Comparison of ENCODE assay signal across 37 cellular contexts in the genomic region with DNA sequence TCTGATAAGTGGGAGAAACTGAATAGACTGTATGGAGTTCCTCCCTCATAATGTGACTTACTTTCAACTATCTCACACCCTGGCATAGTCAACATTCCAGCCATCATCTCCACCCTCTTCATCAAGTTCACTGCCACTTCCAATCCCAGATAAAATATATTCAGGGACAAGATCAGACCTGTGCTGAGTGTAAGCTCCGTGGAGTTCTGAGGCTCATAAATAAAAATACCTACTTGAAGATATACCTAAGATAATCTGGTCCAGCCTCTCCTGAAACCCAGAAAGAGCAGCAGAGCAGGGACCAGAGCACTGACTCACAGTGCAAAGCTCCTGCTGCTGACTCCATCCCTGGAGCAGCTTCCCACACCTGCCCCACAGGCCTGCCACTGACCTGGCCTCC. TPM values are rescaled to one million over a fixed set of nuclear protein-coding genes. Genes with fewer than 3 reads are reported as not detected.
"Had no signal": no experiment of that assay in that cellular context is flagged by ENCODE, and none has a peak within 500 bp of the region (broad histone marks: within the 10 kb centered on the region; RNA-seq: fewer than 3 reads in every experiment).

No MANE protein-coding gene starts in this region.

- H3K36me3 Mint-ChIP-seq: activated CD4-positive, alpha-beta memory T cell treated with anti-CD3 and anti-CD28 coated beads for 36 hours; activated naive CD4-positive, alpha-beta T cell treated with anti-CD3 and anti-CD28 coated beads, Interleukin-2, amount 50 U/mL, for 72 hours; brain had no signal

- H3K4me3 ChIP-seq: Peyer's patch had no signal

- H3K4me1 ChIP-seq: Peyer's patch had no signal

- DNase-seq: activated B cell treated with CpG ODN at 0.5 μM for 24 hours; activated CD4-positive, alpha-beta memory T cell treated with anti-CD3 and anti-CD28 coated beads for 36 hours; activated CD4-positive, alpha-beta T cell treated with anti-CD3 and anti-CD28 coated beads for 4 hours; activated CD4-positive, alpha-beta T cell treated with anti-CD3 and anti-CD28 coated beads, Interleukin-2, amount 50 U/mL, for 1 hour; activated CD4-positive, CD25-positive, alpha-beta regulatory T cell treated with anti-CD3 and anti-CD28 coated beads, Interleukin-2, amount 50 U/mL, for 72 hours; activated CD8-positive, alpha-beta memory T cell treated with anti-CD3 and anti-CD28 coated beads, Interleukin-2, amount 50 U/mL, for 4 hours; activated gamma-delta T cell treated with Interleukin-2 at 50 U/mL for 16 hours; activated naive CD4-positive, alpha-beta T cell treated with anti-CD3 and anti-CD28 coated beads for 36 hours; activated naive CD8-positive, alpha-beta T cell treated with anti-CD3 and anti-CD28 coated beads, Interleukin-2, amount 50 U/mL, for 24 hours; activated T-cell treated with anti-CD3 and anti-CD28 coated beads for 4 hours; activated T-cell treated with anti-CD3 and anti-CD28 coated beads, Interleukin-2, amount 50 U/mL, for 4 hours; anterior cingulate cortex; central memory CD4-positive, alpha-beta T cell; Kasumi-1; KG1; MM.1S; MV-4-11; NCI-H1092; NCI-H1436 treated with DMSO at 0.1 percent for 48 hours; NCI-H1694 treated with DMSO at 0.1 percent for 48 hours; NCI-H2029; NCI-H510A; NCI-H526; NCI-H748 treated with DMSO at 0.1 percent for 48 hours; NK-92 treated with Interleukin-12 subunit alpha and Interleukin-12 subunit beta, amount 100 ng/mL, for 24 hours; PC-3; Peyer's patch; Right ventricle myocardium superior; RPMI8226; SW 1271; T-helper 1 cell; T-helper 2 cell; T-helper 9 cell had no signal

- H3K27ac ChIP-seq: Peyer's patch, VCaP had no signal

- H3K9me3 ChIP-seq: Peyer's patch had no signal

- H3K4me3 Mint-ChIP-seq: activated B cell treated with CpG ODN at 0.5 μM for 24 hours; activated CD4-positive, alpha-beta memory T cell treated with anti-CD3 and anti-CD28 coated beads for 36 hours; activated naive CD4-positive, alpha-beta T cell treated with anti-CD3 and anti-CD28 coated beads for 36 hours; activated naive CD8-positive, alpha-beta T cell treated with anti-CD3 and anti-CD28 coated beads, Interleukin-2, amount 50 U/mL, for 24 hours; activated T-cell treated with anti-CD3 and anti-CD28 coated beads, Interleukin-2, amount 50 U/mL, for 4 hours; activated T-helper 1 cell treated with anti-CD3 and anti-CD28 coated beads, Interleukin-12 subunit alpha, Interleukin-12 subunit beta, Interleukin-2, Interleukin-4 antibody, amounts not matched to agents 30 ng/mL and 10 ng/mL and 1 ng/mL, durations not matched to agents 14 hours and 24 hours and 36 hours; brain had no signal

- H3K9me3 Mint-ChIP-seq: activated B cell treated with CpG ODN at 0.5 μM for 24 hours; activated CD4-positive, alpha-beta memory T cell treated with anti-CD3 and anti-CD28 coated beads for 36 hours; activated naive CD4-positive, alpha-beta T cell treated with anti-CD3 and anti-CD28 coated beads for 36 hours; activated naive CD4-positive, alpha-beta T cell treated with anti-CD3 and anti-CD28 coated beads, Interleukin-2, amount 50 U/mL, for 72 hours; activated naive CD8-positive, alpha-beta T cell treated with anti-CD3 and anti-CD28 coated beads, Interleukin-2, amount 50 U/mL, for 24 hours; activated T-cell treated with anti-CD3 and anti-CD28 coated beads, Interleukin-2, amount 50 U/mL, for 4 hours; activated T-helper 1 cell treated with anti-CD3 and anti-CD28 coated beads, Interleukin-12 subunit alpha, Interleukin-12 subunit beta, Interleukin-2, Interleukin-4 antibody, amounts not matched to agents 30 ng/mL and 10 ng/mL and 1 ng/mL, durations not matched to agents 14 hours and 24 hours and 36 hours had no signal

- H3K27me3 ChIP-seq: Peyer's patch had no signal

- H3K27ac Mint-ChIP-seq: activated B cell treated with CpG ODN at 0.5 μM for 24 hours; activated CD4-positive, alpha-beta memory T cell treated with anti-CD3 and anti-CD28 coated beads for 36 hours; activated naive CD4-positive, alpha-beta T cell treated with anti-CD3 and anti-CD28 coated beads for 36 hours; activated naive CD4-positive, alpha-beta T cell treated with anti-CD3 and anti-CD28 coated beads, Interleukin-2, amount 50 U/mL, for 72 hours; activated naive CD8-positive, alpha-beta T cell treated with anti-CD3 and anti-CD28 coated beads, Interleukin-2, amount 50 U/mL, for 24 hours; activated T-helper 1 cell treated with anti-CD3 and anti-CD28 coated beads, Interleukin-12 subunit alpha, Interleukin-12 subunit beta, Interleukin-2, Interleukin-4 antibody, amounts not matched to agents 30 ng/mL and 10 ng/mL and 1 ng/mL, durations not matched to agents 14 hours and 24 hours and 36 hours; brain had no signal

- ATAC-seq: activated naive CD4-positive, alpha-beta T cell treated with anti-CD3 and anti-CD28 coated beads, Interleukin-2, amount 50 U/mL, for 72 hours; activated naive CD8-positive, alpha-beta T cell treated with anti-CD3 and anti-CD28 coated beads, Interleukin-2, amount 50 U/mL, for 24 hours; activated T-cell treated with anti-CD3 and anti-CD28 coated beads, Interleukin-2, amount 50 U/mL, for 4 hours; PC-3 had no signal

- H3K4me1 Mint-ChIP-seq: activated B cell treated with CpG ODN at 0.5 μM for 24 hours; activated naive CD8-positive, alpha-beta T cell treated with anti-CD3 and anti-CD28 coated beads, Interleukin-2, amount 50 U/mL, for 24 hours; brain had no signal

- H3K36me3 ChIP-seq: Peyer's patch had no signal

RNA-seq across cellular contexts. Expression of gene LCE7A, which starts 1.7 kb away (rescaled TPM):
- total RNA-seq: activated B cell treated with CpG ODN at 0.5 μM for 24 hours; activated CD4-positive, alpha-beta memory T cell treated with anti-CD3 and anti-CD28 coated beads for 36 hours; activated naive CD4-positive, alpha-beta T cell treated with anti-CD3 and anti-CD28 coated beads for 36 hours; activated naive CD4-positive, alpha-beta T cell treated with anti-CD3 and anti-CD28 coated beads, Interleukin-2, amount 50 U/mL, for 72 hours; activated T-cell treated with anti-CD3 and anti-CD28 coated beads, Interleukin-2, amount 50 U/mL, for 4 hours; activated T-helper 1 cell treated with anti-CD3 and anti-CD28 coated beads, Interleukin-12 subunit alpha, Interleukin-12 subunit beta, Interleukin-2, Interleukin-4 antibody, amounts not matched to agents 30 ng/mL and 10 ng/mL and 1 ng/mL, durations not matched to agents 14 hours and 24 hours and 36 hours; PC-3; Peyer's patch; Right ventricle myocardium superior had no signal

RNA-seq across cellular contexts. Expression of gene LCE6A, which starts 15.4 kb away (rescaled TPM):
- total RNA-seq: activated B cell treated with CpG ODN at 0.5 μM for 24 hours; activated CD4-positive, alpha-beta memory T cell treated with anti-CD3 and anti-CD28 coated beads for 36 hours; activated naive CD4-positive, alpha-beta T cell treated with anti-CD3 and anti-CD28 coated beads for 36 hours; activated naive CD4-positive, alpha-beta T cell treated with anti-CD3 and anti-CD28 coated beads, Interleukin-2, amount 50 U/mL, for 72 hours; activated T-cell treated with anti-CD3 and anti-CD28 coated beads, Interleukin-2, amount 50 U/mL, for 4 hours; activated T-helper 1 cell treated with anti-CD3 and anti-CD28 coated beads, Interleukin-12 subunit alpha, Interleukin-12 subunit beta, Interleukin-2, Interleukin-4 antibody, amounts not matched to agents 30 ng/mL and 10 ng/mL and 1 ng/mL, durations not matched to agents 14 hours and 24 hours and 36 hours; PC-3; Peyer's patch; Right ventricle myocardium superior had no signal

RNA-seq across cellular contexts. Expression of gene SMCP, which starts 20.1 kb away (rescaled TPM):
- total RNA-seq: activated B cell treated with CpG ODN at 0.5 μM for 24 hours; activated CD4-positive, alpha-beta memory T cell treated with anti-CD3 and anti-CD28 coated beads for 36 hours; activated naive CD4-positive, alpha-beta T cell treated with anti-CD3 and anti-CD28 coated beads for 36 hours; activated naive CD4-positive, alpha-beta T cell treated with anti-CD3 and anti-CD28 coated beads, Interleukin-2, amount 50 U/mL, for 72 hours; activated T-cell treated with anti-CD3 and anti-CD28 coated beads, Interleukin-2, amount 50 U/mL, for 4 hours; activated T-helper 1 cell treated with anti-CD3 and anti-CD28 coated beads, Interleukin-12 subunit alpha, Interleukin-12 subunit beta, Interleukin-2, Interleukin-4 antibody, amounts not matched to agents 30 ng/mL and 10 ng/mL and 1 ng/mL, durations not matched to agents 14 hours and 24 hours and 36 hours; PC-3; Peyer's patch; Right ventricle myocardium superior had no signal

RNA-seq across cellular contexts. Expression of gene LCE1A, which starts 30.8 kb away (rescaled TPM):
- total RNA-seq: activated B cell treated with CpG ODN at 0.5 μM for 24 hours; activated CD4-positive, alpha-beta memory T cell treated with anti-CD3 and anti-CD28 coated beads for 36 hours; activated naive CD4-positive, alpha-beta T cell treated with anti-CD3 and anti-CD28 coated beads for 36 hours; activated naive CD4-positive, alpha-beta T cell treated with anti-CD3 and anti-CD28 coated beads, Interleukin-2, amount 50 U/mL, for 72 hours; activated T-cell treated with anti-CD3 and anti-CD28 coated beads, Interleukin-2, amount 50 U/mL, for 4 hours; activated T-helper 1 cell treated with anti-CD3 and anti-CD28 coated beads, Interleukin-12 subunit alpha, Interleukin-12 subunit beta, Interleukin-2, Interleukin-4 antibody, amounts not matched to agents 30 ng/mL and 10 ng/mL and 1 ng/mL, durations not matched to agents 14 hours and 24 hours and 36 hours; PC-3; Peyer's patch; Right ventricle myocardium superior had no signal

RNA-seq across cellular contexts. Expression of gene LCE1B, which starts 46.3 kb away (rescaled TPM):
- total RNA-seq: activated B cell treated with CpG ODN at 0.5 μM for 24 hours; activated CD4-positive, alpha-beta memory T cell treated with anti-CD3 and anti-CD28 coated beads for 36 hours; activated naive CD4-positive, alpha-beta T cell treated with anti-CD3 and anti-CD28 coated beads for 36 hours; activated naive CD4-positive, alpha-beta T cell treated with anti-CD3 and anti-CD28 coated beads, Interleukin-2, amount 50 U/mL, for 72 hours; activated T-cell treated with anti-CD3 and anti-CD28 coated beads, Interleukin-2, amount 50 U/mL, for 4 hours; activated T-helper 1 cell treated with anti-CD3 and anti-CD28 coated beads, Interleukin-12 subunit alpha, Interleukin-12 subunit beta, Interleukin-2, Interleukin-4 antibody, amounts not matched to agents 30 ng/mL and 10 ng/mL and 1 ng/mL, durations not matched to agents 14 hours and 24 hours and 36 hours; PC-3; Peyer's patch; Right ventricle myocardium superior had no signal
